Comparison of ENCODE assay signal across 12 cellular contexts in genomic region chr5:155049569-155050383, GRCh38. TPM values are rescaled to one million over a fixed set of nuclear protein-coding genes. Genes with fewer than 3 reads are reported as not detected.
DNase-seq lines count a peak whose midpoint lies in the region; TF ChIP-seq lines count a peak whose summit lies in the region.
"Had no signal": no experiment of that assay in that cellular context is flagged by ENCODE, and none has a peak within 500 bp of the region (broad histone marks: within the 10 kb centered on the region; RNA-seq: fewer than 3 reads in every experiment).

No MANE protein-coding gene starts in this region.

- H3K4me3 ChIP-seq in AG04450 (ENCODE audit: low read depth, low read length) (no peak overlapping the region), GM12875 (ENCODE audit: low read depth, low read length) (no peak overlapping the region), fibroblast of villous mesenchyme (ENCODE audit: low read depth, low read length) (no peak overlapping the region)
- H3K4me3 ChIP-seq: body of pancreas had no signal

- H3K4me3 Mint-ChIP-seq in activated CD4-positive, alpha-beta memory T cell treated with anti-CD3 and anti-CD28 coated beads, Interleukin-2, amount 10 ng/mL, durations not matched to agents 7 days and 5 days = no peak overlapping the region
- H3K4me3 Mint-ChIP-seq: stimulated activated naive B cell treated with anti-CD40 and anti-IgM and Interleukin-4, amounts not matched to agents 10 μg/mL and 1 μg/mL and 100 μg/mL, for 72 hours had no signal

- no peaks in the 10 kb centered on the region for H3K27me3 ChIP-seq in AG04450 (ENCODE audit: control insufficient read depth, insufficient read depth, low read length)
- H3K27me3 ChIP-seq: body of pancreas had no signal

- H3K9me3 Mint-ChIP-seq in activated CD4-positive, alpha-beta memory T cell treated with anti-CD3 and anti-CD28 coated beads, Interleukin-2, amount 10 ng/mL, durations not matched to agents 7 days and 5 days = no peaks in the 10 kb centered on the region
- H3K9me3 Mint-ChIP-seq: stimulated activated naive B cell treated with anti-CD40 and anti-IgM and Interleukin-4, amounts not matched to agents 10 μg/mL and 1 μg/mL and 100 μg/mL, for 72 hours had no signal

- H3K4me1 Mint-ChIP-seq in activated CD4-positive, alpha-beta memory T cell treated with anti-CD3 and anti-CD28 coated beads, Interleukin-2, amount 10 ng/mL, durations not matched to agents 7 days and 5 days = no peaks in the 10 kb centered on the region
- H3K4me1 Mint-ChIP-seq: stimulated activated naive B cell treated with anti-CD40 and anti-IgM and Interleukin-4, amounts not matched to agents 10 μg/mL and 1 μg/mL and 100 μg/mL, for 72 hours had no signal

- POLR2A ChIA-PET in AG04450 (lab: Yijun Ruan, JAX) = no interaction called here
- POLR2A ChIA-PET in activated CD4-positive, alpha-beta memory T cell treated with anti-CD3 and anti-CD28 coated beads, Interleukin-2, amount 10 ng/mL, durations not matched to agents 7 days and 5 days (lab: Charles Lee) = no interaction called here

- CTCF ChIA-PET in AG04450 (lab: Charles Lee) = interaction anchor here (1.4 kb wide), 1 partner anchor 77 kb away, joined by 3 read pairs; no protein-coding TSS in a partner anchor
- CTCF ChIA-PET in activated CD4-positive, alpha-beta memory T cell treated with anti-CD3 and anti-CD28 coated beads, Interleukin-2, amount 10 ng/mL, durations not matched to agents 7 days and 5 days (lab: Charles Lee) = no interaction called here

- DNase-seq in AG04450 (ENCODE audit: low read depth, low spot score) = no peak
- DNase-seq in OCI-M1 (lab: John Stamatoyannopoulos, UW) = peak; percentile 47
- DNase-seq in fibroblast of villous mesenchyme (ENCODE audit: low read depth) = no peak
- no peak for DNase-seq in NCI-H1092 treated with DMSO at 0.1 percent for 48 hours (lab: John Stamatoyannopoulos, UW)
- no peak for DNase-seq in activated CD4-positive, alpha-beta memory T cell treated with anti-CD3 and anti-CD28 coated beads, Interleukin-2, amount 10 ng/mL, durations not matched to agents 7 days and 5 days
- no peak for DNase-seq in NCI-H510A (lab: John Stamatoyannopoulos, UW)
- DNase-seq in activated T-cell treated with anti-CD3 and anti-CD28 coated beads, Interleukin-2, amount 50 U/mL, for 1 hour = no peak
- DNase-seq: activated CD4-positive, alpha-beta T cell treated with anti-CD3 and anti-CD28 coated beads, Interleukin-2, amount 50 U/mL, for 4 hours; body of pancreas; DMS153; stimulated activated naive B cell treated with anti-CD40 and anti-IgM and Interleukin-4, amounts not matched to agents 10 μg/mL and 1 μg/mL and 100 μg/mL, for 72 hours had no signal

- no peaks in the 10 kb centered on the region for H3K9me3 ChIP-seq in AG04450 (ENCODE audit: control insufficient read depth, insufficient read depth, low read length)
- H3K9me3 ChIP-seq: body of pancreas had no signal

- no peak overlapping the region for H3K27ac Mint-ChIP-seq in activated CD4-positive, alpha-beta memory T cell treated with anti-CD3 and anti-CD28 coated beads, Interleukin-2, amount 10 ng/mL, durations not matched to agents 7 days and 5 days
- H3K27ac Mint-ChIP-seq: stimulated activated naive B cell treated with anti-CD40 and anti-IgM and Interleukin-4, amounts not matched to agents 10 μg/mL and 1 μg/mL and 100 μg/mL, for 72 hours had no signal

- H3K27ac ChIP-seq in AG04450 (ENCODE audit: low read depth, low read length) = no peak overlapping the region
- H3K27ac ChIP-seq: body of pancreas had no signal

- peaks cover 17% of the 10 kb centered on the region for H3K27me3 Mint-ChIP-seq in activated CD4-positive, alpha-beta memory T cell treated with anti-CD3 and anti-CD28 coated beads, Interleukin-2, amount 10 ng/mL, durations not matched to agents 7 days and 5 days

- H3K36me3 Mint-ChIP-seq in activated CD4-positive, alpha-beta memory T cell treated with anti-CD3 and anti-CD28 coated beads, Interleukin-2, amount 10 ng/mL, durations not matched to agents 7 days and 5 days (ENCODE audit: low read depth) = no peaks in the 10 kb centered on the region
- H3K36me3 Mint-ChIP-seq: stimulated activated naive B cell treated with anti-CD40 and anti-IgM and Interleukin-4, amounts not matched to agents 10 μg/mL and 1 μg/mL and 100 μg/mL, for 72 hours had no signal

- TF ChIP-seq CTCF in AG04450 (IDR thresholded peaks at IDR 0.05; ENCODE audit: low read depth, low read length) = peak; percentile 46
- peak; percentile 38; the same call in 1 of the 2 replicates for TF ChIP-seq CTCF in GM12875 (IDR thresholded peaks at IDR 0.05; ENCODE audit: borderline replicate concordance, insufficient read depth, low read depth, low read length)
- TF ChIP-seq CTCF in fibroblast of villous mesenchyme (IDR thresholded peaks at IDR 0.05; ENCODE audit: insufficient read depth, low read depth, low read length) = peak; percentile 56

RNA-seq across cellular contexts. Expression of gene KIF4B, which starts 36.2 kb away (rescaled TPM):
- 0.02 TPM in 1 of 2 replicates, not detected in the other for polyA plus RNA-seq in AG04450 (2011; rRNA removed)
- polyA minus RNA-seq in AG04450 (2011; rRNA and poly(A)+ RNA removed) = not detected in 2 replicates
- under 0.01 TPM in 1 of 2 replicates, not detected in the other for total RNA-seq in fibroblast of villous mesenchyme
- not detected for total RNA-seq in activated CD4-positive, alpha-beta memory T cell treated with anti-CD3 and anti-CD28 coated beads, Interleukin-2, amount 10 ng/mL, durations not matched to agents 7 days and 5 days
